29 cellular contexts compared by ENCODE assay signal in the genomic region with DNA sequence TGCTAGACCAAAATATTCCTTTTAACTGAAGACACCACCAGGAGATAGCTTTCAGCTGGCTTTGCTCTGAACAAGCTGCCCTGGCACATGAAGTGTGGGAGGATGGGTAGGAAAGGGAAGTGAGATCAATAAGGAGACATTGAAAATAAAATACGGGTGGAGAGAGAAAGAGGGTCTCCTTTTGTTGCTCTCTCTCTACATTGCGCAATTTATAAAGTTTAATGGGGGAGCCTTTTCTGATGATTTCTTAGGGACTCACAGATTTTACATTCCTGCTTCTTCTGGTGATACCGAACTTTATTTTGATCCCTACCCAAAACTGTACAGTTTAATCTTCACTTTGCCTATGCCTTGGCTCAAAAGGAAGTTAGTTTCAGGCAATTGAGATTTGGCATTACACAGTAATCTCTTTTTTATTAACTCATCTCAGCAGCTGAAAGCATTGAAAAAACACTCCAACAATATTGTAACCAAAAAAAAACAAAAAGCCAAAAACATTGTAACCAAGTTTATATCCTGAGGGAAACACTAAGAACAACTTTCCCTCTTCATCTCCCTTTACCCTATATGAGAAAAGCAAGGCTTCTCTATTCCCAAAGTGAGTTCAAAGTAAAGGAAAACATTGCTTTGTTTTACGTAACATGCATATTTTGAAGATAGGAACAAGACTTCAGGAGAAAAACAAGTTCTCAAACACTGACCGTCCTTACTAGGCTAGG.
DNase-seq lines count a peak whose midpoint lies in the region; ATAC-seq and TF ChIP-seq lines count a peak whose summit lies in the region.
"Had no signal": no experiment of that assay in that cellular context is flagged by ENCODE, and none has a peak within 500 bp of the region (broad histone marks: within the 10 kb centered on the region; RNA-seq: fewer than 3 reads in every experiment).

No MANE protein-coding gene starts in this region.

- TF ChIP-seq CTCF in choroid plexus epithelial cell (conservative IDR thresholded peaks at IDR 0.05; ENCODE audit: low read depth, low read length) (no peak), tibial nerve (IDR thresholded peaks at IDR 0.05) (no peak), prostate gland (IDR thresholded peaks at IDR 0.05) (no peak)

- no peaks in the 10 kb centered on the region for H3K27me3 ChIP-seq in tibial nerve
- no peaks in the 10 kb centered on the region for H3K27me3 ChIP-seq in prostate gland (replicated peaks; ENCODE audit: insufficient read depth)
- H3K27me3 ChIP-seq: heart left ventricle, sigmoid colon, upper lobe of left lung had no signal

- H3K36me3 ChIP-seq in tibial nerve = no peaks in the 10 kb centered on the region
- no peaks in the 10 kb centered on the region for H3K36me3 ChIP-seq in prostate gland
- H3K36me3 ChIP-seq: heart left ventricle, left ventricle myocardium inferior, sigmoid colon, upper lobe of left lung had no signal

- no peak overlapping the region for H3K4me3 Mint-ChIP-seq in natural killer cell treated with Interleukin-12 subunit alpha and Interleukin-12 subunit beta and Interleukin-15 and Interleukin-18, amount 100 ng/mL, for 72 hours
- H3K4me3 Mint-ChIP-seq: IgD-negative memory B cell had no signal

- H3K4me3 ChIP-seq in choroid plexus epithelial cell (ENCODE audit: low read depth, low read length) = no peak overlapping the region
- H3K4me3 ChIP-seq in tibial nerve = no peak overlapping the region
- H3K4me3 ChIP-seq in prostate gland = no peak overlapping the region
- H3K4me3 ChIP-seq: heart left ventricle, left ventricle myocardium inferior, sigmoid colon, upper lobe of left lung had no signal

- no peaks in the 10 kb centered on the region for H3K9me3 ChIP-seq in tibial nerve
- H3K9me3 ChIP-seq in prostate gland = no peaks in the 10 kb centered on the region
- H3K9me3 ChIP-seq: heart left ventricle, left ventricle myocardium inferior, sigmoid colon, upper lobe of left lung had no signal

- H3K36me3 Mint-ChIP-seq in natural killer cell treated with Interleukin-12 subunit alpha and Interleukin-12 subunit beta and Interleukin-15 and Interleukin-18, amount 100 ng/mL, for 72 hours = peaks cover 5% of the 10 kb centered on the region
- H3K36me3 Mint-ChIP-seq: IgD-negative memory B cell had no signal

- TF ChIP-seq POLR2A in tibial nerve (IDR thresholded peaks at IDR 0.05) = no peak
- TF ChIP-seq POLR2A in prostate gland (IDR thresholded peaks at IDR 0.05) = no peak

- no peak overlapping the region for H3K27ac Mint-ChIP-seq in natural killer cell treated with Interleukin-12 subunit alpha and Interleukin-12 subunit beta and Interleukin-15 and Interleukin-18, amount 100 ng/mL, for 72 hours
- H3K27ac Mint-ChIP-seq: IgD-negative memory B cell had no signal

- no peak for ATAC-seq in natural killer cell treated with Interleukin-12 subunit alpha and Interleukin-12 subunit beta and Interleukin-15 and Interleukin-18, amount 100 ng/mL, for 72 hours
- ATAC-seq: activated CD4-positive, CD25-positive, alpha-beta regulatory T cell treated with anti-CD3 and anti-CD28 coated beads, Interleukin-2, amount 50 U/mL, for 24 hours; esophagus mucosa; heart left ventricle had no signal

- H3K27ac ChIP-seq in tibial nerve (peak overlapping the region in 2 of 4 donors; percentile 32 to 75), prostate gland (no peak overlapping the region)
- H3K27ac ChIP-seq: left ventricle myocardium inferior, sigmoid colon, upper lobe of left lung had no signal

- intact Hi-C loops in prostate gland (cut with DNase I) = loop anchor here (5.0 to 10.0 kb wide), 3 partner anchors 105 to 313 kb away; no protein-coding TSS in a partner anchor

- H3K4me1 ChIP-seq in tibial nerve = peaks cover 0 to 21% (median 3%) of the 10 kb centered on the region in 4 donors
- no peaks in the 10 kb centered on the region for H3K4me1 ChIP-seq in prostate gland (replicated peaks)

- 48 to 55% methylated on average over 5 of the region's 5 CpGs for WGBS in tibial nerve, 2 donors
- 60% methylated on average over 5 of the region's 5 CpGs for WGBS in prostate gland

- H3K4me1 Mint-ChIP-seq in natural killer cell treated with Interleukin-12 subunit alpha and Interleukin-12 subunit beta and Interleukin-15 and Interleukin-18, amount 100 ng/mL, for 72 hours (ENCODE audit: low read depth in 2 of 2) = peaks cover 8 to 9% of the 10 kb centered on the region in 2 donors
- H3K4me1 Mint-ChIP-seq: IgD-negative memory B cell had no signal

- peaks cover 4% of the 10 kb centered on the region for H3K9me3 Mint-ChIP-seq in natural killer cell treated with Interleukin-12 subunit alpha and Interleukin-12 subunit beta and Interleukin-15 and Interleukin-18, amount 100 ng/mL, for 72 hours

- peak; percentile 42 for DNase-seq in NCI-H2171 treated with DMSO at 0.1 percent for 48 hours (lab: John Stamatoyannopoulos, UW)
- DNase-seq in NCI-H2171 (lab: John Stamatoyannopoulos, UW) = no peak
- peak; percentile 46 for DNase-seq in OCI-M1 (lab: John Stamatoyannopoulos, UW)
- peak; percentile 19 for DNase-seq in choroid plexus epithelial cell (ENCODE audit: low read depth)
- DNase-seq in tibial nerve (ENCODE audit: low spot score in 2 of 2) = no peak
- DNase-seq in ecto neural progenitor cell (ENCODE audit: low spot score) = no peak
- no peak for DNase-seq in natural killer cell treated with Interleukin-12 subunit alpha and Interleukin-12 subunit beta and Interleukin-15 and Interleukin-18, amount 100 ng/mL, for 72 hours (ENCODE audit: low spot score)
- DNase-seq in prostate gland (ENCODE audit: low spot score) = no peak
- DNase-seq: activated CD4-positive, alpha-beta T cell treated with anti-CD3 and anti-CD28 coated beads, Interleukin-2, amount 50 U/mL, for 4 hours; activated T-cell treated with anti-CD3 and anti-CD28 coated beads, Interleukin-2, amount 50 U/mL, for 48 hours; Calu3; central memory CD4-positive, alpha-beta T cell; dermis blood vessel endothelial cell; DMS79; foreskin fibroblast; HCEC 1CT; heart left ventricle; islet precursor cell; left ventricle myocardium inferior; NCI-H2029; NCI-H226; NCI-H526 treated with DMSO at 0.1 percent for 48 hours; posterior cingulate gyrus; sigmoid colon; stimulated activated CD4-positive, alpha-beta T cell treated with anti-CD3 and anti-CD28 coated beads, Interleukin-4, amount 100 ng/mL, for 1 hour; upper lobe of left lung had no signal

- peak; percentile 20 to 38 for TF ChIP-seq EP300 in tibial nerve (IDR thresholded peaks at IDR 0.05)

- peaks cover 19 to 33% of the 10 kb centered on the region in 2 donors for H3K27me3 Mint-ChIP-seq in natural killer cell treated with Interleukin-12 subunit alpha and Interleukin-12 subunit beta and Interleukin-15 and Interleukin-18, amount 100 ng/mL, for 72 hours

Comparison
In these comparisons a context has a peak if more than half of its experiments do, and no peak if none do; other contexts are left out.
1. DNase-seq: peak in NCI-H2171 treated with DMSO at 0.1 percent for 48 hours (single experiment), OCI-M1 (single experiment) and choroid plexus epithelial cell (single experiment); none in NCI-H2171 (single experiment), tibial nerve (0 of 2), ecto neural progenitor cell (single experiment), natural killer cell treated with Interleukin-12 subunit alpha and Interleukin-12 subunit beta and Interleukin-15 and Interleukin-18, amount 100 ng/mL, for 72 hours (single experiment) and prostate gland (single experiment).